2 cellular contexts compared by ENCODE assay signal in genomic region chr10:44300666-44301649, GRCh38.
TF ChIP-seq lines count a peak whose summit lies in the region.

No MANE protein-coding gene starts in this region.

TF ChIP-seq in A549, 52 proteins besides CTCF, POLR2A, EP300 and RAD21 (continued from another document):
- TF ChIP-seq PBX3 (IDR thresholded peaks at IDR 0.05) (0 out of 2 replicates have a peak, but pooled peaks have one; percentile 68), MAFK (IDR thresholded peaks at IDR 0.05; ENCODE audit: partially characterized antibody) (peak; percentile 93), NFE2L2 (conservative IDR thresholded peaks at IDR 0.05; ENCODE audit: low read length) (peak; percentile 46), GATA3 (IDR thresholded peaks at IDR 0.05; ENCODE audit: borderline replicate concordance) (peak; percentile 71; the same call in 1 of the 2 replicates), HOXB13 (CRISPR knock-in tag; IDR thresholded peaks at IDR 0.05; ENCODE audit: low read depth) (no peak)

TF ChIP-seq in SK-N-SH, 30 proteins besides CTCF, POLR2A, EP300 and RAD21 (continued from another document):
- TF ChIP-seq TAF1 (IDR thresholded peaks at IDR 0.05; ENCODE audit: borderline replicate concordance, low read depth, low read length) (no peak), RXRA (IDR thresholded peaks at IDR 0.05; ENCODE audit: borderline replicate concordance, low read depth) (no peak), JUND (IDR thresholded peaks at IDR 0.05) (no peak), TEAD4 (IDR thresholded peaks at IDR 0.05; ENCODE audit: borderline replicate concordance, insufficient read depth) (no peak), TCF12 (IDR thresholded peaks at IDR 0.05) (peak; percentile 54), IRF3 (IDR thresholded peaks at IDR 0.05; ENCODE audit: low read depth, low read length) (no peak), POLR2AphosphoS5 (IDR thresholded peaks at IDR 0.05; ENCODE audit: low read depth, low read length) (no peak), PBX3 (IDR thresholded peaks at IDR 0.05) (peak; percentile 62), GATA2 (CRISPR knock-in tag; IDR thresholded peaks at IDR 0.05) (0 out of 2 replicates have a peak, but pooled peaks have one; percentile 9), FOXM1 (IDR thresholded peaks at IDR 0.05; ENCODE audit: low read depth) (no peak)
